Comparison of ENCODE assay signal across 1 cellular context in genomic region chr6:36442671-36443497, GRCh38.
TF ChIP-seq lines count a peak whose summit lies in the region.

Gene KCTD20 (plus strand): TSS chr6:36443000. CDS start chr6:36470098, 27,098 bp downstream.
A gene with protein sequence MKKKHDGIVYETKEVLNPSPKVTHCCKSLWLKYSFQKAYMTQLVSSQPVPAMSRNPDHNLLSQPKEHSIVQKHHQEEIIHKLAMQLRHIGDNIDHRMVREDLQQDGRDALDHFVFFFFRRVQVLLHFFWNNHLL (minus strand): TSS chr6:36442854. CDS start chr6:36426082, 16,772 bp downstream.

TF ChIP-seq in IMR-90, 13 proteins besides CTCF, POLR2A, EP300 and RAD21 (continued from another document):
- TF ChIP-seq FOS (IDR thresholded peaks at IDR 0.05; ENCODE audit: low read depth, low read length) (peak; percentile 81), BHLHE40 (IDR thresholded peaks at IDR 0.05; ENCODE audit: low read depth, low read length) (peak; percentile 32; the same call in 1 of the 2 replicates), MAZ (IDR thresholded peaks at IDR 0.05; ENCODE audit: borderline replicate concordance, low read depth, low read length) (peak; percentile 91), RCOR1 (IDR thresholded peaks at IDR 0.05; ENCODE audit: insufficient replicate concordance, low read length) (no peak), MXI1 (IDR thresholded peaks at IDR 0.05; ENCODE audit: borderline replicate concordance, low read depth, low read length) (0 out of 2 replicates have a peak, but pooled peaks have one; percentile 40), NFE2L2 (IDR thresholded peaks at IDR 0.05; ENCODE audit: low read depth, low read length) (peak; percentile 45; the same call in 1 of the 2 replicates)
- TF ChIP-seq, protein P1, sequence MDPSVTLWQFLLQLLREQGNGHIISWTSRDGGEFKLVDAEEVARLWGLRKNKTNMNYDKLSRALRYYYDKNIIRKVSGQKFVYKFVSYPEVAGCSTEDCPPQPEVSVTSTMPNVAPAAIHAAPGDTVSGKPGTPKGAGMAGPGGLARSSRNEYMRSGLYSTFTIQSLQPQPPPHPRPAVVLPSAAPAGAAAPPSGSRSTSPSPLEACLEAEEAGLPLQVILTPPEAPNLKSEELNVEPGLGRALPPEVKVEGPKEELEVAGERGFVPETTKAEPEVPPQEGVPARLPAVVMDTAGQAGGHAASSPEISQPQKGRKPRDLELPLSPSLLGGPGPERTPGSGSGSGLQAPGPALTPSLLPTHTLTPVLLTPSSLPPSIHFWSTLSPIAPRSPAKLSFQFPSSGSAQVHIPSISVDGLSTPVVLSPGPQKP (IDR thresholded peaks at IDR 0.05; ENCODE audit: borderline replicate concordance, low read depth, low read length): no peak
